Comparison of ENCODE assay signal across 18 cellular contexts in the genomic region with DNA sequence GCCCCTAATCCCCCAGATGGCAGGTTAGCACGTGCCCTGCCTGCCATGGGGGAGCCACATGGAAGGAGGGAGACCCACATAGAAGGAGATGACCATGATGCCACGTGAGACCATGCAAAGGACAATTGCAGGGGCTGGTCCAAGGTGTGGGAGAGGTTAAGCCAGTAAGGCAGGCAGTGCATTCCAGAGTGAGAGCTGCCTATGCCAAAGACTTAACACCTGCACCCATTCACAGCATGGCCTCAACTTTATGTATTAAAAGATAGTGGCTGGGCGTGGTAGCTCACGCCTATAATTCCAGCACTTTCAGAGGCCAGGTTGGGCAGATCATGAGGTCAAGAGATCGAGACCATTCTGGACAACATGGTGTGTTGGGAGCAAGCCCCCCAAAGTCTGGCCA.
A peak's percentile ranks its signal among the peaks of the same experiment; 100 is the strongest.
DNase-seq lines count a peak whose midpoint lies in the region; ATAC-seq, FAIRE-seq and TF ChIP-seq lines count a peak whose summit lies in the region.
"Had no signal": no experiment of that assay in that cellular context is flagged by ENCODE, and none has a peak within 500 bp of the region (broad histone marks: within the 10 kb centered on the region; RNA-seq: fewer than 3 reads in every experiment).

No MANE protein-coding gene starts in this region.

- intact Hi-C loops in HepG2 (cut with micrococcal nuclease; ENCODE audit: unreplicated experiment) = no loop called here
- intact Hi-C loops in right lobe of liver (cut with DNase I) = no loop called here
- intact Hi-C loops in mucosa of descending colon (cut with DNase I, micrococcal nuclease) = no loop called here

- peaks cover 59% of the 10 kb centered on the region for H3K9me3 ChIP-seq in HepG2 (ENCODE audit: low read length)
- H3K9me3 ChIP-seq in right lobe of liver = no peaks in the 10 kb centered on the region
- H3K9me3 ChIP-seq in mucosa of descending colon = no peaks in the 10 kb centered on the region
- H3K9me3 ChIP-seq: A549, HAP-1 had no signal

- H3K4me1 ChIP-seq in HepG2 (ENCODE audit: insufficient read depth, low read length) (no peaks in the 10 kb centered on the region), right lobe of liver (no peaks in the 10 kb centered on the region), mucosa of descending colon (ENCODE audit: low read depth) (peaks cover 12% of the 10 kb centered on the region)
- H3K4me1 ChIP-seq: A549, HAP-1 had no signal

- in situ Hi-C loops in HepG2 (cut with HindIII; ENCODE audit: extremely low pct_ligation_motif_present, low pct_unique_long_range_greater_than_20kb) = no loop called here

- DNase-seq in HepG2 (ENCODE audit: low spot score) (no peak), right lobe of liver (no peak), mucosa of descending colon (no peak), mesenteric fat pad (ENCODE audit: low spot score) (no peak), H4 (ENCODE audit: low spot score) (no peak), midbrain (lab: John Stamatoyannopoulos, UW) (no peak)
- no peak for DNase-seq in central memory CD8-positive, alpha-beta T cell (ENCODE audit: low spot score in 2 of 2)
- DNase-seq in stimulated activated naive CD8-positive, alpha-beta T cell treated with anti-CD3 and anti-CD28 coated beads, Interleukin-15, amount 100 ng/mL, for 72 hours = no peak
- DNase-seq: AML-193; CD4-positive, alpha-beta memory T cell; DMS79 treated with DMSO at 0.1 percent for 48 hours; EL; GOT3 had no signal

- TF ChIP-seq EP300 in HepG2 (IDR thresholded peaks at IDR 0.05; ENCODE audit: low read depth in 2 of 2, low read length in 2 of 2) (no peak), HepG2 (CRISPR knock-in tag; IDR thresholded peaks at IDR 0.05; ENCODE audit: borderline replicate concordance) (no peak)

- no peak for TF ChIP-seq RAD21 in HepG2 (CRISPR knock-in tag; IDR thresholded peaks at IDR 0.05)

- H3K36me3 ChIP-seq in HepG2 (replicated peaks in 1 of 2; ENCODE audit: control insufficient read depth in 1 of 2, insufficient read depth in 2 of 2, low read length in 2 of 2) = no peaks in the 10 kb centered on the region
- H3K36me3 ChIP-seq in right lobe of liver = no peaks in the 10 kb centered on the region
- H3K36me3 ChIP-seq in mucosa of descending colon (ENCODE audit: low read depth) = no peaks in the 10 kb centered on the region
- H3K36me3 ChIP-seq: HAP-1 had no signal

- no peak overlapping the region for H2AFZ ChIP-seq in HepG2 (ENCODE audit: low read length)

- TF ChIP-seq CTCF in HepG2 (CRISPR knock-in tag; IDR thresholded peaks at IDR 0.05) = no peak
- no peak for TF ChIP-seq CTCF in right lobe of liver (IDR thresholded peaks at IDR 0.05)
- TF ChIP-seq CTCF in mucosa of descending colon (IDR thresholded peaks at IDR 0.05) = no peak

- H3K4me3 ChIP-seq in HepG2 (replicated peaks in 1 of 3; ENCODE audit: insufficient read depth in 1 of 3, low read depth in 2 of 3, low read length in 3 of 3) = no peak overlapping the region
- H3K4me3 ChIP-seq in right lobe of liver = no peak overlapping the region
- no peak overlapping the region for H3K4me3 ChIP-seq in mucosa of descending colon
- H3K4me3 ChIP-seq: A549, GM12878, HAP-1 had no signal

- no peaks in the 10 kb centered on the region for H4K20me1 ChIP-seq in HepG2 (ENCODE audit: insufficient read depth, low read length)

- POLR2A ChIA-PET in HepG2 (lab: Yijun Ruan, JAX) = no interaction called here

- no peak for FAIRE-seq in HepG2 (lab: Jason Lieb, UNC)
- FAIRE-seq: A549, GM12878 had no signal

- no peaks in the 10 kb centered on the region for H3K36me3 Mint-ChIP-seq in central memory CD8-positive, alpha-beta T cell (ENCODE audit: insufficient read depth)
- H3K36me3 Mint-ChIP-seq: CD4-positive, alpha-beta memory T cell had no signal

- H3K27ac ChIP-seq in HepG2 (ENCODE audit: extremely low read length, insufficient read depth, low read length) = no peak overlapping the region
- no peak overlapping the region for H3K27ac ChIP-seq in right lobe of liver
- H3K27ac ChIP-seq: 22Rv1, A549, C4-2B had no signal

- TF ChIP-seq POLR2A in HepG2 (IDR thresholded peaks at IDR 0.05; ENCODE audit: insufficient read depth in 1 of 2, low read depth in 2 of 2, low read length in 2 of 2) (no peak), right lobe of liver (IDR thresholded peaks at IDR 0.05) (no peak)

- H3K4me3 Mint-ChIP-seq in central memory CD8-positive, alpha-beta T cell = peak overlapping the region; percentile 76
- no peak overlapping the region for H3K4me3 Mint-ChIP-seq in stimulated activated naive CD8-positive, alpha-beta T cell treated with anti-CD3 and anti-CD28 coated beads, Interleukin-15, amount 100 ng/mL, for 72 hours

- CTCF ChIA-PET in HepG2 (lab: Yijun Ruan, JAX; ENCODE audit: low intra/inter-chr PET ratio, low total read pairs) = no interaction called here

- no peaks in the 10 kb centered on the region for H3K27me3 ChIP-seq in HepG2 (ENCODE audit: control insufficient read depth in 1 of 2, insufficient read depth in 2 of 2, low read length in 2 of 2)
- H3K27me3 ChIP-seq in right lobe of liver = no peaks in the 10 kb centered on the region

- no peaks in the 10 kb centered on the region for H3K9me3 Mint-ChIP-seq in central memory CD8-positive, alpha-beta T cell
- H3K9me3 Mint-ChIP-seq in stimulated activated naive CD8-positive, alpha-beta T cell treated with anti-CD3 and anti-CD28 coated beads, Interleukin-15, amount 100 ng/mL, for 72 hours = no peaks in the 10 kb centered on the region

- 45% methylated on average over 4 of the region's 5 CpGs for whole genome bisulfite sequencing in HepG2 (ENCODE audit: low lambda C conversion rate)
- 100% methylated on average over 3 of the region's 5 CpGs for WGBS in right lobe of liver (ENCODE audit: insufficient coverage, low coverage, low lambda C conversion rate, missing lambda C conversion rate)

- H3K9ac ChIP-seq in HepG2 (ENCODE audit: insufficient read depth, low read depth, low read length) = no peak overlapping the region

- H3K27me3 Mint-ChIP-seq in central memory CD8-positive, alpha-beta T cell = peaks cover 30% of the 10 kb centered on the region
- no peaks in the 10 kb centered on the region for H3K27me3 Mint-ChIP-seq in stimulated activated naive CD8-positive, alpha-beta T cell treated with anti-CD3 and anti-CD28 coated beads, Interleukin-15, amount 100 ng/mL, for 72 hours

- no peaks in the 10 kb centered on the region for H3K79me2 ChIP-seq in HepG2 (ENCODE audit: insufficient read depth, low read length)

- H3K27ac Mint-ChIP-seq in central memory CD8-positive, alpha-beta T cell (ENCODE audit: low read depth) = no peak overlapping the region
- no peak overlapping the region for H3K27ac Mint-ChIP-seq in stimulated activated naive CD8-positive, alpha-beta T cell treated with anti-CD3 and anti-CD28 coated beads, Interleukin-15, amount 100 ng/mL, for 72 hours

- H3K4me2 ChIP-seq in HepG2 (ENCODE audit: low read depth, low read length) = no peak overlapping the region
- H3K4me2 ChIP-seq: A549 had no signal

- H3K4me1 Mint-ChIP-seq in central memory CD8-positive, alpha-beta T cell = no peaks in the 10 kb centered on the region
- H3K4me1 Mint-ChIP-seq in stimulated activated naive CD8-positive, alpha-beta T cell treated with anti-CD3 and anti-CD28 coated beads, Interleukin-15, amount 100 ng/mL, for 72 hours = peaks cover 35% of the 10 kb centered on the region

- no TSS peak for BruUV-seq in HepG2 (replicated peaks; lab: Mats Ljungman, UMichigan)

- no peak for ATAC-seq in HepG2
- ATAC-seq in right lobe of liver = no peak
- no peak for ATAC-seq in central memory CD8-positive, alpha-beta T cell (replicated peaks; ENCODE audit: extremely low read depth, poor library complexity, severe bottlenecking)
- peak; percentile 34 for ATAC-seq in mucosa of descending colon
- no peak for ATAC-seq in stimulated activated naive CD8-positive, alpha-beta T cell treated with anti-CD3 and anti-CD28 coated beads, Interleukin-15, amount 100 ng/mL, for 72 hours
- ATAC-seq: A549, GM12878 had no signal

TF ChIP-seq in HepG2, 621 proteins besides CTCF, POLR2A, EP300 and RAD21:
- TF ChIP-seq ZNF598 (CRISPR knock-in tag; IDR thresholded peaks at IDR 0.05; ENCODE audit: borderline replicate concordance) = no peak
- TF ChIP-seq ZNF556 (CRISPR knock-in tag; IDR thresholded peaks at IDR 0.05; ENCODE audit: borderline replicate concordance) = no peak
- TF ChIP-seq, protein P1, sequence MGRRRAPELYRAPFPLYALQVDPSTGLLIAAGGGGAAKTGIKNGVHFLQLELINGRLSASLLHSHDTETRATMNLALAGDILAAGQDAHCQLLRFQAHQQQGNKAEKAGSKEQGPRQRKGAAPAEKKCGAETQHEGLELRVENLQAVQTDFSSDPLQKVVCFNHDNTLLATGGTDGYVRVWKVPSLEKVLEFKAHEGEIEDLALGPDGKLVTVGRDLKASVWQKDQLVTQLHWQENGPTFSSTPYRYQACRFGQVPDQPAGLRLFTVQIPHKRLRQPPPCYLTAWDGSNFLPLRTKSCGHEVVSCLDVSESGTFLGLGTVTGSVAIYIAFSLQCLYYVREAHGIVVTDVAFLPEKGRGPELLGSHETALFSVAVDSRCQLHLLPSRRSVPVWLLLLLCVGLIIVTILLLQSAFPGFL (CRISPR knock-in tag; IDR thresholded peaks at IDR 0.05) = no peak
- TF ChIP-seq MNT (IDR thresholded peaks at IDR 0.05) = peak; percentile 71
